Comparison of ENCODE assay signal across 9 cellular contexts in genomic region chr15:77456746-77457618, GRCh38. TPM values are rescaled to one million over a fixed set of nuclear protein-coding genes. Genes with fewer than 3 reads are reported as not detected.
DNase-seq lines count a peak whose midpoint lies in the region; ATAC-seq and TF ChIP-seq lines count a peak whose summit lies in the region.
"Had no signal": no experiment of that assay in that cellular context is flagged by ENCODE, and none has a peak within 500 bp of the region (broad histone marks: within the 10 kb centered on the region; RNA-seq: fewer than 3 reads in every experiment).

No MANE protein-coding gene starts in this region.

- peaks cover 58% of the 10 kb centered on the region for H3K4me1 ChIP-seq in osteoblast (ENCODE audit: insufficient read depth, low read length)
- H3K4me1 ChIP-seq: parathyroid adenoma had no signal

- H3K4me1 Mint-ChIP-seq in chondrocyte (ENCODE audit: low read depth): peaks cover 54% of the 10 kb centered on the region

- no peaks in the 10 kb centered on the region for H3K27me3 Mint-ChIP-seq in chondrocyte (ENCODE audit: low read depth)

- no peak for ATAC-seq in GM21381 (IDR thresholded peaks at IDR 0.05; ENCODE audit: unreplicated experiment)

- peak overlapping the region; percentile 87 for H3K27ac Mint-ChIP-seq in chondrocyte (ENCODE audit: unreplicated experiment)

- H3K9me3 Mint-ChIP-seq in chondrocyte (ENCODE audit: low read depth): no peaks in the 10 kb centered on the region

- no peak overlapping the region for H3K4me3 ChIP-seq in osteoblast (ENCODE audit: insufficient read depth, low read length)
- H3K4me3 ChIP-seq: upper lobe of left lung had no signal

- H3K27ac ChIP-seq in osteoblast (ENCODE audit: low read depth, low read length): peak overlapping the region; percentile 87
- H3K27ac ChIP-seq: parathyroid adenoma had no signal

- H3K36me3 ChIP-seq in osteoblast (ENCODE audit: insufficient read depth, low read length): peaks cover 13% of the 10 kb centered on the region

- no peaks in the 10 kb centered on the region for H4K20me1 ChIP-seq in osteoblast (ENCODE audit: insufficient read depth, low read length)

- peak; percentile 47 for DNase-seq in DMS79 treated with DMSO at 0.1 percent for 48 hours (lab: John Stamatoyannopoulos, UW)
- DNase-seq in NCI-H187 (lab: John Stamatoyannopoulos, UW): peak; percentile 12 to 15
- no peak for DNase-seq in chondrocyte (ENCODE audit: low spot score)
- DNase-seq in osteoblast (ENCODE audit: insufficient read length, low spot score, missing footprints): no peak
- no peak for DNase-seq in mesenteric fat pad (ENCODE audit: low spot score)
- DNase-seq in Kasumi-1 (lab: John Stamatoyannopoulos, UW): no peak
- DNase-seq: upper lobe of left lung had no signal

- peaks cover 17% of the 10 kb centered on the region for H3K36me3 Mint-ChIP-seq in chondrocyte (ENCODE audit: low read depth)

- H3K27me3 ChIP-seq in osteoblast (ENCODE audit: insufficient read depth, low read length): no peaks in the 10 kb centered on the region
- H3K27me3 ChIP-seq: upper lobe of left lung had no signal

- H3K79me2 ChIP-seq in osteoblast (ENCODE audit: insufficient read depth, low read length): peaks cover 12% of the 10 kb centered on the region
- H3K79me2 ChIP-seq: parathyroid adenoma had no signal

- TF ChIP-seq CTCF in chondrocyte (IDR thresholded peaks at IDR 0.05) (no peak), osteoblast (IDR thresholded peaks at IDR 0.05; ENCODE audit: extremely low read depth, low read depth, low read length) (no peak)

- H3K9me3 ChIP-seq in osteoblast (ENCODE audit: low read depth, low read length): no peaks in the 10 kb centered on the region
- H3K9me3 ChIP-seq: upper lobe of left lung had no signal

- no peak overlapping the region for H2AFZ ChIP-seq in osteoblast (ENCODE audit: low read length)
- H2AFZ ChIP-seq: parathyroid adenoma had no signal

- H3K4me3 Mint-ChIP-seq in chondrocyte (ENCODE audit: unreplicated experiment): no peak overlapping the region

- peak overlapping the region; percentile 58 for H3K4me2 ChIP-seq in osteoblast (ENCODE audit: insufficient read depth, low read length)

RNA-seq across cellular contexts. Expression of gene HMG20A, which starts 36.3 kb away (rescaled TPM):
- total RNA-seq in chondrocyte: 35.5 to 42.5 TPM (median 35.8 TPM) in 3 replicates
- total RNA-seq in osteoblast: 30.8 and 33.0 TPM in 2 replicates
- 20.7 TPM for total RNA-seq in mesenteric fat pad

RNA-seq across cellular contexts. Expression of gene PEAK1, which starts 37.1 kb away (rescaled TPM):
- total RNA-seq in chondrocyte (143 to 206 TPM (median 148 TPM) in 3 replicates), osteoblast (128 and 133 TPM in 2 replicates), mesenteric fat pad (83.4 TPM)

Comparison
In these comparisons a context has a peak if more than half of its experiments do, and no peak if none do; other contexts are left out.
1. DNase-seq: peak in DMS79 treated with DMSO at 0.1 percent for 48 hours (single experiment) and NCI-H187 (2 of 2); none in chondrocyte (single experiment), osteoblast (single experiment), mesenteric fat pad (single experiment) and Kasumi-1 (0 of 2).